Comparison of ENCODE assay signal across 10 cellular contexts in genomic region chr20:21105429-21106170, GRCh38. TPM values are rescaled to one million over a fixed set of nuclear protein-coding genes. Genes with fewer than 3 reads are reported as not detected.
A peak's percentile ranks its signal among the peaks of the same experiment; 100 is the strongest.
DNase-seq lines count a peak whose midpoint lies in the region; ATAC-seq and TF ChIP-seq lines count a peak whose summit lies in the region.
"Had no signal": no experiment of that assay in that cellular context is flagged by ENCODE, and none has a peak within 500 bp of the region (broad histone marks: within the 10 kb centered on the region; RNA-seq: fewer than 3 reads in every experiment).

No MANE protein-coding gene starts in this region.

- no peaks in the 10 kb centered on the region for H3K9me2 ChIP-seq in neural cell (ENCODE audit: insufficient read depth, low read length)

- peak overlapping the region in 5 of 10 experiments; percentile 17 to 46 (median 30); a peak in 8 of 20 replicates for H3K4me3 ChIP-seq in BLaER1 treated with 17β-estradiol and CSF1 and Interleukin-3, amounts not matched to agents 10 nM and 100 nM
- peak overlapping the region; percentile 30 for H3K4me3 ChIP-seq in neural cell (ENCODE audit: low read length)
- H3K4me3 ChIP-seq: SJSA1 had no signal

- H3K27me3 ChIP-seq in BLaER1 treated with 17β-estradiol and CSF1 and Interleukin-3, amounts not matched to agents 10 nM and 100 nM, result peaks cover 80 to 87% (median 86%) of the 10 kb centered on the region in 11 experiments
- peaks cover 100% of the 10 kb centered on the region for H3K27me3 ChIP-seq in neural cell (ENCODE audit: insufficient read depth, low read depth, low read length)

- peak overlapping the region in 9 of 11 experiments; percentile 13 to 69 (median 39); a peak in 13 of 22 replicates for H3K4me2 ChIP-seq in BLaER1 treated with 17β-estradiol and CSF1 and Interleukin-3, amounts not matched to agents 10 nM and 100 nM
- no peak overlapping the region for H3K4me2 ChIP-seq in neural cell (ENCODE audit: low read length)

- peaks cover 10% of the 10 kb centered on the region for H3K36me3 Mint-ChIP-seq in central memory CD8-positive, alpha-beta T cell (ENCODE audit: insufficient read depth)

- TF ChIP-seq CTCF in GM13976 (IDR thresholded peaks at IDR 0.05; ENCODE audit: borderline replicate concordance, control extremely low read depth, extremely low read depth, insufficient read depth, missing control alignments) (no peak), neural cell (IDR thresholded peaks at IDR 0.05; ENCODE audit: poor library complexity, severe bottlenecking) (no peak)

- H2AFZ ChIP-seq in neural cell (ENCODE audit: low read depth, low read length), result no peak overlapping the region

- H3K27ac Mint-ChIP-seq in central memory CD8-positive, alpha-beta T cell (ENCODE audit: low read depth), result no peak overlapping the region

- H3K4me3 Mint-ChIP-seq in central memory CD8-positive, alpha-beta T cell, result peak overlapping the region; percentile 46

- no peak for ATAC-seq in central memory CD8-positive, alpha-beta T cell (replicated peaks; ENCODE audit: extremely low read depth, poor library complexity, severe bottlenecking)
- no peak for ATAC-seq in HG03565 (IDR thresholded peaks at IDR 0.05; ENCODE audit: unreplicated experiment)

- no peak for TF ChIP-seq EP300 in neural cell (conservative IDR thresholded peaks at IDR 0.05; ENCODE audit: poor library complexity, severe bottlenecking)

- no peaks in the 10 kb centered on the region for H3K36me3 ChIP-seq in BLaER1 treated with 17β-estradiol and CSF1 and Interleukin-3, amounts not matched to agents 10 nM and 100 nM
- no peaks in the 10 kb centered on the region for H3K36me3 ChIP-seq in neural cell (ENCODE audit: insufficient read depth, low read length)
- H3K36me3 ChIP-seq: neutrophil, SJSA1 had no signal

- no peak overlapping the region for H3K9ac ChIP-seq in BLaER1 treated with 17β-estradiol and CSF1 and Interleukin-3, amounts not matched to agents 10 nM and 100 nM
- H3K9ac ChIP-seq in neural cell (ENCODE audit: low read length), result no peak overlapping the region

- peaks cover 4% of the 10 kb centered on the region for H3F3A ChIP-seq in neural cell (ENCODE audit: insufficient read depth, low read length, poor library complexity, severe bottlenecking)

- peaks cover 67% of the 10 kb centered on the region for H3K27me3 Mint-ChIP-seq in central memory CD8-positive, alpha-beta T cell

- DNase-seq in GM13976 (ENCODE audit: low spot score) (peak; percentile 22), activated gamma-delta T cell treated with Interleukin-2 at 50 U/mL for 16 hours (no peak)
- no peak for DNase-seq in central memory CD8-positive, alpha-beta T cell (ENCODE audit: low spot score in 2 of 2)
- no peak for DNase-seq in stimulated activated naive CD4-positive, alpha-beta T cell treated with Interleukin-2 at 50 U/mL for 16 hours (lab: John Stamatoyannopoulos, UW)
- DNase-seq: cerebellar nuclear complex had no signal

- peaks cover 0 to 51% (median 36%) of the 10 kb centered on the region in 11 experiments; a peak in 17 of 22 replicates for H4K20me1 ChIP-seq in BLaER1 treated with 17β-estradiol and CSF1 and Interleukin-3, amounts not matched to agents 10 nM and 100 nM
- no peaks in the 10 kb centered on the region for H4K20me1 ChIP-seq in neural cell (ENCODE audit: insufficient read depth)

- peaks cover 23% of the 10 kb centered on the region for H3K4me1 Mint-ChIP-seq in central memory CD8-positive, alpha-beta T cell

- no peak overlapping the region for H3K27ac ChIP-seq in BLaER1 treated with 17β-estradiol and CSF1 and Interleukin-3, amounts not matched to agents 10 nM and 100 nM
- H3K27ac ChIP-seq in neural cell (ENCODE audit: low read length), result no peak overlapping the region
- H3K27ac ChIP-seq: neutrophil, SJSA1 had no signal

- TF ChIP-seq RAD21 in neural cell (conservative IDR thresholded peaks at IDR 0.05), result no peak

- H3K4me1 ChIP-seq in BLaER1 treated with 17β-estradiol and CSF1 and Interleukin-3, amounts not matched to agents 10 nM and 100 nM, result peaks cover 21 to 38% (median 29%) of the 10 kb centered on the region in 10 experiments; a peak in 19 of 20 replicates

- in situ Hi-C loops in GM13976 (cut with MboI; ENCODE audit: low sequenced_read_pairs, unreplicated experiment), result loop anchor here (25.0 kb wide), 1 partner anchor 407 kb away; the partner anchor contains the start of gene NKX2-2

- peaks cover 0 to 34% (median 19%) of the 10 kb centered on the region in 11 experiments; a peak in 17 of 22 replicates for H3K9me3 ChIP-seq in BLaER1 treated with 17β-estradiol and CSF1 and Interleukin-3, amounts not matched to agents 10 nM and 100 nM (replicated peaks in 1 of 11)
- H3K9me3 ChIP-seq in neural cell (ENCODE audit: low read length), result no peaks in the 10 kb centered on the region
- H3K9me3 ChIP-seq: neutrophil, SJSA1 had no signal

- no peaks in the 10 kb centered on the region for H3K9me3 Mint-ChIP-seq in central memory CD8-positive, alpha-beta T cell

- no peaks in the 10 kb centered on the region for H3K79me2 ChIP-seq in neural cell (replicated peaks; ENCODE audit: insufficient read depth, low read length)

TF ChIP-seq in neural cell, 6 proteins besides CTCF, POLR2A, EP300 and RAD21:
- TF ChIP-seq SMC3 (conservative IDR thresholded peaks at IDR 0.05; ENCODE audit: poor library complexity) (no peak), TAF1 (IDR thresholded peaks at IDR 0.05; ENCODE audit: low read depth) (no peak), EZH2 (IDR thresholded peaks at IDR 0.05; ENCODE audit: borderline replicate concordance, insufficient read depth, low read length, poor library complexity, severe bottlenecking) (peak; percentile 96), POLR2AphosphoS5 (IDR thresholded peaks at IDR 0.05) (no peak), MXI1 (conservative IDR thresholded peaks at IDR 0.05; ENCODE audit: poor library complexity, severe bottlenecking) (no peak)

RNA-seq across cellular contexts. Expression of gene LINC00237, which starts 0.6 kb away (rescaled TPM):
- not detected in 2 replicates for polyA plus RNA-seq in neural cell
- polyA minus RNA-seq in neural cell, result not detected in 2 replicates

RNA-seq across cellular contexts. Expression of gene KIZ, which starts 20.3 kb away (rescaled TPM):
- polyA plus RNA-seq in neural cell, result 2.1 and 3.6 TPM in 2 replicates
- 2.2 and 2.4 TPM in 2 replicates for polyA minus RNA-seq in neural cell
